1 cellular context compared by ENCODE assay signal in the genomic region with DNA sequence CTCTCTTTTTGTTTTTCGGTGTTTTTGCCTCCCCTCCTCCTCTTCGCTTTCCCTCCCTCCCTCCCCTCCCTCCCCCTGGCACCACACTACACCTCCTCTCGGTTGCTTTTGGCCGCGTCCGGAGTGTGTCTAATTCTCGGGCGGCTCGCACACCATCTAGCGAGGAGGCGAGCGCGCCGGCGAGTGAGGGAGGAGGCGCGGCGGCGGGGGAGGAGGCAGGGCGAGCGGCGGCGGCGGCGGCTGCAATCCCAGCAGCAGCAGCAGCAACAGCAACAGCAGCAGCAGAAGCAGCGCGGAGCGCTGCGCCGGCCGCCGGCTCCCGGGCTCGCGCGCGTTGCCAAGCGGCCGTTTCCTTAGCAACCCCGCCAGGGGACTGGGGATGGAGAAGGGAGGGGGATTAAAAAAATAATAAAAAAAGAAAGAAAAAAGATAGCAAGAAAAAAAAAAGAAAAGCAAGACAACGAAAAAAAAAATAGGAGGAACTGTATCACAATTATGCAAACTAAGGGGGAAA.
TF ChIP-seq lines count a peak whose summit lies in the region.

No MANE protein-coding gene starts in this region.

TF ChIP-seq in IMR-90, 13 proteins besides CTCF, POLR2A, EP300 and RAD21:
- TF ChIP-seq BHLHE40 (IDR thresholded peaks at IDR 0.05; ENCODE audit: low read depth, low read length) (peak; percentile 37; the same call in 1 of the 2 replicates), RFX5 (IDR thresholded peaks at IDR 0.05; ENCODE audit: low read depth, low read length) (no peak), NFE2L2 (IDR thresholded peaks at IDR 0.05; ENCODE audit: low read depth, low read length) (no peak), CEBPB (IDR thresholded peaks at IDR 0.05; ENCODE audit: low read depth, low read length) (peak; percentile 47), RCOR1 (IDR thresholded peaks at IDR 0.05; ENCODE audit: insufficient replicate concordance, low read length) (no peak), SMC3 (IDR thresholded peaks at IDR 0.05; ENCODE audit: low read depth, low read length) (no peak), MXI1 (IDR thresholded peaks at IDR 0.05; ENCODE audit: borderline replicate concordance, low read depth, low read length) (peak; percentile 66; the same call in 1 of the 2 replicates), CHD1 (IDR thresholded peaks at IDR 0.05; ENCODE audit: low read depth, low read length) (0 out of 2 replicates have a peak, but pooled peaks have one; percentile 18), MAZ (IDR thresholded peaks at IDR 0.05; ENCODE audit: borderline replicate concordance, low read depth, low read length) (peak; percentile 92), MAFK (IDR thresholded peaks at IDR 0.05; ENCODE audit: low read depth, low read length) (no peak), FOS (IDR thresholded peaks at IDR 0.05; ENCODE audit: low read depth, low read length) (no peak)
- TF ChIP-seq, protein P1, sequence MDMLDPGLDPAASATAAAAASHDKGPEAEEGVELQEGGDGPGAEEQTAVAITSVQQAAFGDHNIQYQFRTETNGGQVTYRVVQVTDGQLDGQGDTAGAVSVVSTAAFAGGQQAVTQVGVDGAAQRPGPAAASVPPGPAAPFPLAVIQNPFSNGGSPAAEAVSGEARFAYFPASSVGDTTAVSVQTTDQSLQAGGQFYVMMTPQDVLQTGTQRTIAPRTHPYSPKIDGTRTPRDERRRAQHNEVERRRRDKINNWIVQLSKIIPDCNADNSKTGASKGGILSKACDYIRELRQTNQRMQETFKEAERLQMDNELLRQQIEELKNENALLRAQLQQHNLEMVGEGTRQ (IDR thresholded peaks at IDR 0.05; ENCODE audit: low read depth, low read length): no peak
- TF ChIP-seq, protein P2, sequence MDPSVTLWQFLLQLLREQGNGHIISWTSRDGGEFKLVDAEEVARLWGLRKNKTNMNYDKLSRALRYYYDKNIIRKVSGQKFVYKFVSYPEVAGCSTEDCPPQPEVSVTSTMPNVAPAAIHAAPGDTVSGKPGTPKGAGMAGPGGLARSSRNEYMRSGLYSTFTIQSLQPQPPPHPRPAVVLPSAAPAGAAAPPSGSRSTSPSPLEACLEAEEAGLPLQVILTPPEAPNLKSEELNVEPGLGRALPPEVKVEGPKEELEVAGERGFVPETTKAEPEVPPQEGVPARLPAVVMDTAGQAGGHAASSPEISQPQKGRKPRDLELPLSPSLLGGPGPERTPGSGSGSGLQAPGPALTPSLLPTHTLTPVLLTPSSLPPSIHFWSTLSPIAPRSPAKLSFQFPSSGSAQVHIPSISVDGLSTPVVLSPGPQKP (IDR thresholded peaks at IDR 0.05; ENCODE audit: borderline replicate concordance, low read depth, low read length): no peak
